Comparison of ENCODE assay signal across 17 cellular contexts in genomic region chr1:117618450-117619122, GRCh38. TPM values are rescaled to one million over a fixed set of nuclear protein-coding genes. Genes with fewer than 3 reads are reported as not detected.
DNase-seq lines count a peak whose midpoint lies in the region; ATAC-seq and TF ChIP-seq lines count a peak whose summit lies in the region.
"Had no signal": no experiment of that assay in that cellular context is flagged by ENCODE, and none has a peak within 500 bp of the region (broad histone marks: within the 10 kb centered on the region; RNA-seq: fewer than 3 reads in every experiment).

No MANE protein-coding gene starts in this region.

- peaks cover 86% of the 10 kb centered on the region for H3K79me2 ChIP-seq in OCI-LY7 (ENCODE audit: insufficient read depth, low read depth, low read length)

- H3K27ac ChIP-seq in HEK293 (ENCODE audit: extremely low read depth, low read depth, low read length) = no peak overlapping the region
- no peak overlapping the region for H3K27ac ChIP-seq in OCI-LY7 (ENCODE audit: low read depth, low read length, poor library complexity, severe bottlenecking)
- H3K27ac ChIP-seq: C4-2B, RWPE1 had no signal

- peak; percentile 77 for ATAC-seq in stimulated activated effector memory CD8-positive, alpha-beta T cell treated with anti-CD3 and anti-CD28 coated beads, Interleukin-12 subunit alpha, Interleukin-12 subunit beta, amount 100 ng/mL, for 72 hours
- no peak for ATAC-seq in HG03432 (IDR thresholded peaks at IDR 0.05; ENCODE audit: unreplicated experiment)

- no peak overlapping the region for H3K4me3 Mint-ChIP-seq in activated T-cell treated with anti-CD3 and anti-CD28 coated beads, Interleukin-2, amount 50 U/mL, for 24 hours
- peak overlapping the region; percentile 30 for H3K4me3 Mint-ChIP-seq in stimulated activated effector memory CD8-positive, alpha-beta T cell treated with anti-CD3 and anti-CD28 coated beads, Interleukin-12 subunit alpha, Interleukin-12 subunit beta, amount 100 ng/mL, for 72 hours

- peak overlapping the region; percentile 82 for H3K27ac Mint-ChIP-seq in activated T-cell treated with anti-CD3 and anti-CD28 coated beads, Interleukin-2, amount 50 U/mL, for 24 hours
- peak overlapping the region; percentile 58 for H3K27ac Mint-ChIP-seq in stimulated activated effector memory CD8-positive, alpha-beta T cell treated with anti-CD3 and anti-CD28 coated beads, Interleukin-12 subunit alpha, Interleukin-12 subunit beta, amount 100 ng/mL, for 72 hours

- peaks cover 4% of the 10 kb centered on the region; the same call in 1 of the 2 replicates for H4K20me1 ChIP-seq in OCI-LY7 (ENCODE audit: insufficient read depth, low read length)

- no peaks in the 10 kb centered on the region for H3K9me3 ChIP-seq in HEK293 (ENCODE audit: control insufficient read depth, insufficient read depth, low read depth, low read length)
- no peaks in the 10 kb centered on the region for H3K9me3 ChIP-seq in OCI-LY7 (ENCODE audit: low read length)
- H3K9me3 ChIP-seq: MG63 had no signal

- H3K36me3 Mint-ChIP-seq in activated T-cell treated with anti-CD3 and anti-CD28 coated beads, Interleukin-2, amount 50 U/mL, for 24 hours (ENCODE audit: low read depth) = peaks cover 27% of the 10 kb centered on the region
- H3K36me3 Mint-ChIP-seq in stimulated activated effector memory CD8-positive, alpha-beta T cell treated with anti-CD3 and anti-CD28 coated beads, Interleukin-12 subunit alpha, Interleukin-12 subunit beta, amount 100 ng/mL, for 72 hours = peaks cover 94% of the 10 kb centered on the region

- H3K4me3 ChIP-seq in HEK293 (ENCODE audit: low read depth, low read length) (no peak overlapping the region), OCI-LY7 (ENCODE audit: low read depth, low read length, poor library complexity, severe bottlenecking) (no peak overlapping the region)
- H3K4me3 ChIP-seq: MG63 had no signal

- BruUV-seq in OCI-LY7 (replicated peaks; lab: Mats Ljungman, UMichigan) = no TSS peak

- H3K4me1 ChIP-seq in HEK293 (ENCODE audit: control insufficient read depth, insufficient read depth, low read length) (no peaks in the 10 kb centered on the region), OCI-LY7 (ENCODE audit: insufficient read depth, low read length, poor library complexity, severe bottlenecking) (peaks cover 59% of the 10 kb centered on the region)

- no peaks in the 10 kb centered on the region for H3K9me3 Mint-ChIP-seq in activated T-cell treated with anti-CD3 and anti-CD28 coated beads, Interleukin-2, amount 50 U/mL, for 24 hours
- no peaks in the 10 kb centered on the region for H3K9me3 Mint-ChIP-seq in stimulated activated effector memory CD8-positive, alpha-beta T cell treated with anti-CD3 and anti-CD28 coated beads, Interleukin-12 subunit alpha, Interleukin-12 subunit beta, amount 100 ng/mL, for 72 hours

- in situ Hi-C loops in GM13977 (cut with MboI; ENCODE audit: low pct_unique_long_range_greater_than_20kb, low sequenced_read_pairs, unreplicated experiment) = loop anchor here (10.0 kb wide), 1 partner anchor 46 kb away; no protein-coding TSS in a partner anchor

- intact Hi-C loops in OCI-LY7 (cut with micrococcal nuclease; ENCODE audit: unreplicated experiment) = no loop called here

- H3K4me1 Mint-ChIP-seq in activated T-cell treated with anti-CD3 and anti-CD28 coated beads, Interleukin-2, amount 50 U/mL, for 24 hours (ENCODE audit: low read depth) = peaks cover 68% of the 10 kb centered on the region
- H3K4me1 Mint-ChIP-seq in stimulated activated effector memory CD8-positive, alpha-beta T cell treated with anti-CD3 and anti-CD28 coated beads, Interleukin-12 subunit alpha, Interleukin-12 subunit beta, amount 100 ng/mL, for 72 hours = peaks cover 95% of the 10 kb centered on the region

- H3K4me2 ChIP-seq in OCI-LY7 (ENCODE audit: low read length) = peak overlapping the region; percentile 55

- TF ChIP-seq CTCF in HEK293 (tag by site-specific recombination; IDR thresholded peaks at IDR 0.05) = no peak
- no peak for TF ChIP-seq CTCF in OCI-LY7 (conservative IDR thresholded peaks at IDR 0.05; ENCODE audit: low read length)
- TF ChIP-seq CTCF in GM13977 (IDR thresholded peaks at IDR 0.05; ENCODE audit: extremely low read depth, insufficient read depth, missing control alignments) = no peak

- H3K9me2 ChIP-seq in OCI-LY7 (ENCODE audit: insufficient read depth, low read length) = no peaks in the 10 kb centered on the region

- no peaks in the 10 kb centered on the region for H3K27me3 Mint-ChIP-seq in activated T-cell treated with anti-CD3 and anti-CD28 coated beads, Interleukin-2, amount 50 U/mL, for 24 hours

- POLR2A ChIA-PET in HEK293 (lab: Yijun Ruan, JAX) = interaction anchor here (2.1 kb wide), 1 partner anchor 12 kb away, joined by 5 read pairs; the partner anchor contains the start of gene TENT5C
- POLR2A ChIA-PET in OCI-LY7 (lab: Charles Lee) = interaction anchor here (0.6 to 15.8 kb wide), 6 partner anchors 10 to 56 kb away, joined by 3 to 281 read pairs (median 10); partner anchors contain the start of gene TENT5C

- CTCF ChIA-PET in HEK293 (lab: Yijun Ruan, JAX) = interaction anchor here (0.5 to 1.0 kb wide), 4 partner anchors 53 to 172 kb away, joined by 3 to 4 read pairs (median 4); no protein-coding TSS in a partner anchor
- CTCF ChIA-PET in OCI-LY7 (lab: Charles Lee; ENCODE audit: unreplicated experiment) = interaction anchor here (0.6 to 1.3 kb wide), 3 partner anchors 11 to 1556 kb away, joined by 3 to 4 read pairs (median 4); no protein-coding TSS in a partner anchor

- H2AFZ ChIP-seq in OCI-LY7 (ENCODE audit: low read length) = no peak overlapping the region

- peaks cover 0 to 12% of the 10 kb centered on the region in 2 experiments; a peak in 1 of 3 replicates for H3K36me3 ChIP-seq in HEK293 (ENCODE audit: control insufficient read depth in 2 of 2, insufficient read depth in 1 of 2, low read length in 2 of 2)
- peaks cover 57% of the 10 kb centered on the region for H3K36me3 ChIP-seq in OCI-LY7 (ENCODE audit: insufficient read depth, low read length)

- DNase-seq in activated T-cell treated with anti-CD3 and anti-CD28 coated beads, Interleukin-2, amount 50 U/mL, for 24 hours = no peak
- no peak for DNase-seq in activated T-cell treated with anti-CD3 and anti-CD28 coated beads, Interleukin-2, amount 50 U/mL, for 48 hours
- DNase-seq in OCI-LY7 (ENCODE audit: low spot score) (no peak), GM13977 (ENCODE audit: low spot score) (no peak)
- DNase-seq in stimulated activated effector memory CD8-positive, alpha-beta T cell treated with anti-CD3 and anti-CD28 coated beads, Interleukin-12 subunit alpha, Interleukin-12 subunit beta, amount 100 ng/mL, for 72 hours (ENCODE audit: low spot score in 2 of 2) = no peak
- DNase-seq: GOT3, MG63, NCI-H1105 treated with DMSO at 0.1 percent for 48 hours, NCI-H1694 treated with DMSO at 0.1 percent for 48 hours, NCI-H2107, NCI-H2227 treated with DMSO at 0.1 percent for 48 hours, NCI-H526, OCI-M1 had no signal

TF ChIP-seq in HEK293, 187 proteins besides CTCF, POLR2A, EP300 and RAD21:
- TF ChIP-seq ZBTB26 (tag by site-specific recombination; optimal IDR thresholded peaks at IDR 0.05) (no peak), PRDM10 (tag by site-specific recombination; IDR thresholded peaks at IDR 0.05) (peak; percentile 96), ZNF239 (tag by site-specific recombination; IDR thresholded peaks at IDR 0.05) (no peak), GFI1B (tag by site-specific recombination; IDR thresholded peaks at IDR 0.05) (no peak)

RNA-seq across cellular contexts. Expression of gene TENT5C, which starts 12.7 kb away (rescaled TPM):
- total RNA-seq in OCI-LY7 (2014; rRNA removed; shearing (Covaris generic)) = 11.6 and 13.3 TPM in 2 replicates
- total RNA-seq in OCI-LY7 (2022) = 26.5 and 31.1 TPM in 2 replicates
